Comparison of ENCODE assay signal across 1 cellular context in genomic region chr20:1617055-1617454, GRCh38.
TF ChIP-seq lines count a peak whose summit lies in the region.

No MANE protein-coding gene starts in this region.

TF ChIP-seq in HepG2, 621 proteins besides CTCF, POLR2A, EP300 and RAD21 (continued from another document):
- no peak for TF ChIP-seq BCL3 (CRISPR knock-in tag; IDR thresholded peaks at IDR 0.05)
